ENCODE assay signal across 28 cellular contexts in the genomic region with DNA sequence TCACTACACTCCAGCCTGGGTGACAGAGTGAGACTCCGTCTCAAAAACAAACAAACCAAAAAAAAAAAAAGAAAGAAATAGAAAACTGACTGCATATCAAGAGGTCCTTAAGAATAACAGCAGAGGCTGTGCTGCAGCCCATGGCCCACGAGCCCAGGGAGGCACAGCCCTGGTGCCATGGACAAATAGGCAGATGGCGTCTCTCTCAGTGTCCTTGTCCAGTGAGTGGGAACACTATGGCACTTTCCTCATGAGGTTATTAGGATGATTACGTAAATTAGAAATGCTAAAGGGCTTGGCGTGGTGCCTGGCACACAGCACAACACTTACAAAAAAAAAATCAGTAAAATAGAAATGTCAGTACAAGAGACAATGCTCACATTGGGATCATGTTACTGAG.
"Had no signal": no experiment of that assay in that cellular context is flagged by ENCODE, and none has a peak within 500 bp of the region (broad histone marks: within the 10 kb centered on the region; RNA-seq: fewer than 3 reads in every experiment).

No MANE protein-coding gene starts in this region.

- H3K27me3 ChIP-seq: ascending aorta, gastroesophageal sphincter, tibial artery had no signal

- H3K4me3 ChIP-seq: ascending aorta, coronary artery, gastroesophageal sphincter, pancreas, prostate gland, skin epidermis, tibial artery had no signal

- H3K36me3 Mint-ChIP-seq: activated naive CD4-positive, alpha-beta T cell treated with anti-CD3 and anti-CD28 coated beads, Interleukin-2, amount 10 ng/mL, durations not matched to agents 7 days and 5 days; activated naive CD8-positive, alpha-beta T cell treated with anti-CD3 and anti-CD28 coated beads, Interleukin-2, amount 10 ng/mL, durations not matched to agents 7 days and 5 days; brain had no signal

- H3K4me3 Mint-ChIP-seq: activated naive CD4-positive, alpha-beta T cell treated with anti-CD3 and anti-CD28 coated beads, Interleukin-2, amount 10 ng/mL, durations not matched to agents 7 days and 5 days; activated naive CD8-positive, alpha-beta T cell treated with anti-CD3 and anti-CD28 coated beads, Interleukin-2, amount 10 ng/mL, durations not matched to agents 7 days and 5 days; brain; effector memory CD8-positive, alpha-beta T cell; naive thymus-derived CD8-positive, alpha-beta T cell; neural crest cell; stimulated activated naive CD8-positive, alpha-beta T cell treated with anti-CD3 and anti-CD28 coated beads, Interleukin-15, amount 100 ng/mL, for 72 hours had no signal

- H3K27ac Mint-ChIP-seq: activated naive CD4-positive, alpha-beta T cell treated with anti-CD3 and anti-CD28 coated beads, Interleukin-2, amount 10 ng/mL, durations not matched to agents 7 days and 5 days; activated naive CD8-positive, alpha-beta T cell treated with anti-CD3 and anti-CD28 coated beads, Interleukin-2, amount 10 ng/mL, durations not matched to agents 7 days and 5 days; brain; effector memory CD8-positive, alpha-beta T cell; naive thymus-derived CD8-positive, alpha-beta T cell; stimulated activated naive CD8-positive, alpha-beta T cell treated with anti-CD3 and anti-CD28 coated beads, Interleukin-15, amount 100 ng/mL, for 72 hours had no signal

- H3K9me3 Mint-ChIP-seq: effector memory CD8-positive, alpha-beta T cell had no signal

- H3K36me3 ChIP-seq: ascending aorta, gastroesophageal sphincter, pancreas, prostate gland, tibial artery had no signal

- H3K27ac ChIP-seq: ascending aorta, coronary artery, gastroesophageal sphincter, pancreas, prostate gland, skin epidermis, tibial artery had no signal

- H3K9me3 ChIP-seq: ascending aorta, gastroesophageal sphincter, pancreas, prostate gland, tibial artery had no signal

- DNase-seq: activated CD4-positive, alpha-beta T cell treated with anti-CD3 and anti-CD28 coated beads for 48 hours; activated CD4-positive, alpha-beta T cell treated with anti-CD3 and anti-CD28 coated beads, Interleukin-2, amount 50 U/mL, for 48 hours; activated CD4-positive, CD25-positive, alpha-beta regulatory T cell; activated CD8-positive, alpha-beta memory T cell treated with anti-CD3 and anti-CD28 coated beads for 24 hours; activated gamma-delta T cell; activated naive CD4-positive, alpha-beta T cell treated with anti-CD3 and anti-CD28 coated beads, Interleukin-2, amount 10 ng/mL, durations not matched to agents 7 days and 5 days; activated naive CD8-positive, alpha-beta T cell treated with anti-CD3 and anti-CD28 coated beads, Interleukin-2, amount 10 ng/mL, durations not matched to agents 7 days and 5 days; effector memory CD8-positive, alpha-beta T cell; hippocampal formation; left cardiac atrium; midbrain; naive thymus-derived CD8-positive, alpha-beta T cell; nucleus accumbens; pancreas; retina; stimulated activated CD4-positive, alpha-beta T cell treated with anti-CD3 and anti-CD28 coated beads, Interleukin-12 subunit alpha, Interleukin-12 subunit beta, amount 100 ng/mL, for 4 hours; stimulated activated CD4-positive, alpha-beta T cell treated with anti-CD3 and anti-CD28 coated beads, Interleukin-4, amount 100 ng/mL, for 1 hour; stimulated activated naive CD8-positive, alpha-beta T cell treated with anti-CD3 and anti-CD28 coated beads, Interleukin-15, amount 100 ng/mL, for 72 hours; substantia nigra; tibial artery had no signal

- H3K4me1 Mint-ChIP-seq: neural crest cell; stimulated activated naive CD8-positive, alpha-beta T cell treated with anti-CD3 and anti-CD28 coated beads, Interleukin-15, amount 100 ng/mL, for 72 hours had no signal

- ATAC-seq: effector memory CD8-positive, alpha-beta T cell; gastroesophageal sphincter; left cardiac atrium; naive thymus-derived CD8-positive, alpha-beta T cell; pancreas; sciatic nerve; stimulated activated naive CD8-positive, alpha-beta T cell treated with anti-CD3 and anti-CD28 coated beads, Interleukin-15, amount 100 ng/mL, for 72 hours had no signal

- H3K4me1 ChIP-seq: ascending aorta, pancreas, prostate gland, tibial artery had no signal
